Comparison of ENCODE assay signal across 12 cellular contexts in the genomic region with DNA sequence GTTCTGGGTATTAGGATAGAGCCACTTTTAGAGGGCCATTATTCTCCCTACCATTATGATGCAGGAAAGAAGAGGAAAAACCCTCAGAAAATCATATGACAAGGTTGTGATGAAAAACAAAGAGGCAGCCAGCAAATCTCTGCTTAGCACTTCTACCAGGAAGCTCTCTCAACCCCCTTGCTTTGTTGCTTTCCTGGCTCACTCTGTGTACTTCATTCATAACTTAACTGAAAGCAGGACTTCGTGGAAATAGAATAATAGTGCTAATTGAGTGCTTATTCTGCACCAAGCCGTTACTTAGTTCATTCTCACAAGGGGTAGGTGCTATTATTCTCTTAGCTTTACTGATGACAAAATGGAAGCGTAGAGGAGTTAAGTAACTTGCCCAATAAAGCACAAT.
DNase-seq lines count a peak whose midpoint lies in the region.
"Had no signal": no experiment of that assay in that cellular context is flagged by ENCODE, and none has a peak within 500 bp of the region (broad histone marks: within the 10 kb centered on the region; RNA-seq: fewer than 3 reads in every experiment).

No MANE protein-coding gene starts in this region.

- DNase-seq in caudate nucleus (lab: John Stamatoyannopoulos, UW) (peak in 1 of 61 donors; percentile 3), medulla oblongata (ENCODE audit: extremely low spot score) (peak; percentile 57), putamen (ENCODE audit: low spot score) (peak; percentile 14), occipital lobe (lab: John Stamatoyannopoulos, UW) (no peak), CD1c-positive myeloid dendritic cell (ENCODE audit: extremely low spot score) (no peak)
- DNase-seq in stimulated activated CD8-positive, alpha-beta memory T cell treated with anti-CD3 and anti-CD28 coated beads, Interleukin-4, amount 100 ng/mL, for 48 hours: no peak
- DNase-seq: Caco-2; CD8-positive, alpha-beta memory T cell; DMS53; GF-D8 had no signal

- no peaks in the 10 kb centered on the region for H3K9me3 ChIP-seq in HUES48 (ENCODE audit: control insufficient read depth, insufficient read depth, low read length)
- H3K9me3 ChIP-seq: A549, Caco-2 had no signal

- H3K36me3 ChIP-seq in HUES48 (ENCODE audit: control insufficient read depth, insufficient read depth, low read length): no peaks in the 10 kb centered on the region

- H3K4me1 ChIP-seq in HUES48 (ENCODE audit: control insufficient read depth, insufficient read depth, low read length): peaks cover 43% of the 10 kb centered on the region
- H3K4me1 ChIP-seq: A549, Caco-2 had no signal

- H3K4me3 ChIP-seq in HUES48 (ENCODE audit: low read depth, low read length): no peak overlapping the region
- H3K4me3 ChIP-seq: A549 had no signal

- no peak overlapping the region for H3K27ac ChIP-seq in HUES48 (ENCODE audit: low read depth, low read length)
- peak overlapping the region; percentile 63 for H3K27ac ChIP-seq in caudate nucleus (ENCODE audit: low read depth, low read length)
- H3K27ac ChIP-seq: A549 had no signal

- no peaks in the 10 kb centered on the region for H3K27me3 ChIP-seq in HUES48 (ENCODE audit: control insufficient read depth, insufficient read depth, low read length)

- H3K9ac ChIP-seq in HUES48 (ENCODE audit: low read depth, low read length): peak overlapping the region; percentile 22; the same call in 1 of the 2 replicates

Comparison
In these comparisons a context has a peak if more than half of its experiments do, and no peak if none do; other contexts are left out.
1. DNase-seq: peak in medulla oblongata (single experiment) and putamen (single experiment); none in stimulated activated CD8-positive, alpha-beta memory T cell treated with anti-CD3 and anti-CD28 coated beads, Interleukin-4, amount 100 ng/mL, for 48 hours (single experiment), occipital lobe (single experiment) and CD1c-positive myeloid dendritic cell (single experiment).